8 cellular contexts compared by ENCODE assay signal in genomic region chr7:45000096-45001032, GRCh38. TPM values are rescaled to one million over a fixed set of nuclear protein-coding genes. Genes with fewer than 3 reads are reported as not detected.
DNase-seq lines count a peak whose midpoint lies in the region; ATAC-seq and TF ChIP-seq lines count a peak whose summit lies in the region.

Gene CCM2 (plus strand): TSS chr7:45000201. CDS start chr7:45000334, 133 bp downstream.

- peak within 1 kb of the TSS; percentile 88 to 92 for H3K27ac ChIP-seq in uterus

- no peak for TF ChIP-seq CTCF in epithelial cell of proximal tubule (conservative IDR thresholded peaks at IDR 0.05; ENCODE audit: low read depth, low read length)
- TF ChIP-seq CTCF in uterus (IDR thresholded peaks at IDR 0.05) = peak in 1 of 4 experiments; percentile 9

- peak within 1 kb of the TSS; percentile 91 for H3K4me3 Mint-ChIP-seq in T-helper 1 cell treated with Interleukin-12 subunit alpha and Interleukin-12 subunit beta and Interleukin-4 antibody, amounts not matched to agents 30 μg/mL and 1 μg/mL, for 36 hours

- DNase-seq in T-helper 2 cell (no peak), epithelial cell of proximal tubule (ENCODE audit: low read depth) (no peak), mucosa of gallbladder (ENCODE audit: low spot score) (peak; percentile 23), uterus (peak; percentile 50 to 63)

- ATAC-seq in HG03280 (IDR thresholded peaks at IDR 0.05; ENCODE audit: unreplicated experiment) (peak; percentile 5), HG03469 (IDR thresholded peaks at IDR 0.05; ENCODE audit: unreplicated experiment) (no peak)

- peaks cover 0 to 15% of the 10 kb centered on the region in 2 donors for H3K4me1 ChIP-seq in uterus

- H3K9me3 Mint-ChIP-seq in T-helper 1 cell treated with Interleukin-12 subunit alpha and Interleukin-12 subunit beta and Interleukin-4 antibody, amounts not matched to agents 30 μg/mL and 1 μg/mL, for 36 hours = no peaks in the 10 kb centered on the region

- H3K9me3 ChIP-seq in uterus = no peaks in the 10 kb centered on the region

- H3K27me3 ChIP-seq in uterus = no peaks in the 10 kb centered on the region

- H3K36me3 Mint-ChIP-seq in T-helper 1 cell treated with Interleukin-12 subunit alpha and Interleukin-12 subunit beta and Interleukin-4 antibody, amounts not matched to agents 30 μg/mL and 1 μg/mL, for 36 hours (ENCODE audit: low read depth) = peaks cover 12% of the 10 kb centered on the region

- intact Hi-C loops in T-helper 2 cell treated with Interferon-gamma antibody and Interleukin-4, amounts not matched to agents 100 ng/mL and 5 ng/mL, for 36 hours (cut with micrococcal nuclease) = loop anchor here (1.0 to 5.0 kb wide), 8 partner anchors 14 to 252 kb away; partner anchors contain the start of genes MYO1G, PPIA, PURB and ZMIZ2
- intact Hi-C loops in uterus (cut with DNase I; ENCODE audit: low total_unique reads) = no loop called here

- H3K27me3 Mint-ChIP-seq in T-helper 1 cell treated with Interleukin-12 subunit alpha and Interleukin-12 subunit beta and Interleukin-4 antibody, amounts not matched to agents 30 μg/mL and 1 μg/mL, for 36 hours (ENCODE audit: low read depth) = no peaks in the 10 kb centered on the region

- H3K4me1 Mint-ChIP-seq in T-helper 1 cell treated with Interleukin-12 subunit alpha and Interleukin-12 subunit beta and Interleukin-4 antibody, amounts not matched to agents 30 μg/mL and 1 μg/mL, for 36 hours (ENCODE audit: low read depth) = peaks cover 33% of the 10 kb centered on the region

- H3K27ac Mint-ChIP-seq in T-helper 1 cell treated with Interleukin-12 subunit alpha and Interleukin-12 subunit beta and Interleukin-4 antibody, amounts not matched to agents 30 μg/mL and 1 μg/mL, for 36 hours = peak within 1 kb of the TSS; percentile 87

- H3K4me3 ChIP-seq in epithelial cell of proximal tubule (ENCODE audit: low read depth, low read length) (peak within 1 kb of the TSS; percentile 73), uterus (peak within 1 kb of the TSS; percentile 73 to 78)

- peak in 1 of 2 donors; percentile 46 for TF ChIP-seq POLR2A in uterus (IDR thresholded peaks at IDR 0.05)

- H3K36me3 ChIP-seq in uterus = no peaks in the 10 kb centered on the region

RNA-seq across cellular contexts. Expression of gene CCM2, which starts in this region (rescaled TPM):
- 122 and 127 TPM in 2 replicates for total RNA-seq in T-helper 2 cell treated with Interferon-gamma antibody and Interleukin-4, amounts not matched to agents 100 ng/mL and 5 ng/mL, for 36 hours
- total RNA-seq in epithelial cell of proximal tubule (49.2 and 60.1 TPM in 2 replicates), mucosa of gallbladder (36.4 TPM), uterus (10 to 100 TPM in 3 of 4 donors, 1 to 10 TPM in 1; 7.6 to 70.2 (median 33.6) TPM)

Comparison
In these comparisons a context has a peak if more than half of its experiments do, and no peak if none do; other contexts are left out.
1. DNase-seq: peak in mucosa of gallbladder (single experiment) and uterus (2 of 2); none in T-helper 2 cell (0 of 5) and epithelial cell of proximal tubule (single experiment).